7 cellular contexts compared by ENCODE assay signal in the genomic region with DNA sequence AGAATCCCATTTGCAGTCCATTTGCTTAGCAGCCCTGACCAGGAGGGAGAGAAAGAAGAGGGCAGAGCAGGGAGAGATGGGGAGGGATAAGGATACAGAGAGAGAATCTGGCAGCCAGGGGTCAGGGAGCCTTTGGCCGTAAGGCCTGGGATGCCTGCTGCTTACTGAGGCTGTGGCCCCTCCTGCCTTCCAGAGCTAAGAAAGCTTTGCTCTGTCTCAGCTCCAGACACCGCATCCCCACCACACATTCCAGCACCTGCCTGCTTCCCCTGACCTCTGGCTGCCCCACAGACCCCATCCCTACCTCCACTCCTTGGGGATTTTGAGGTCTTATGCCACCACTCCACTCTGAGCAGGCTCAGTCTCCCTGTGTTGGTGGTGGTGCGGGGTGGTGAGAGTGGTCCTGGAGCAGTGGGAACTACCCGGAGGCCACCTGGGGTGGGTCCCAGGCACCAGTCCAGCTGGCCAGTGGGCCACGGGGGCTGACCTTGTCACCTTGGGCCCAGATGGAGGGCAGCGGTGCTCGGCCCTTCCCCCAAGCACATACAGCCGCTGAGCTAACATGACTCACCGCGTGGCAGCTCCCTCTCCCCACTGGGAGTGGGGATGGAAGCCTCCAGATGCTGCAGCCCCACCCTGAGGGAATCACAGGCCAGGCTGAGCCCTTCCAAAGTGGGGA. TPM values are rescaled to one million over a fixed set of nuclear protein-coding genes. Genes with fewer than 3 reads are reported as not detected.
DNase-seq lines count a peak whose midpoint lies in the region; ATAC-seq and TF ChIP-seq lines count a peak whose summit lies in the region.

No MANE protein-coding gene starts in this region.

- H3K27ac ChIP-seq in IMR-90 (ENCODE audit: insufficient read depth, low read length) (peak overlapping the region; percentile 55), caudate nucleus (ENCODE audit: low read depth, low read length) (peak overlapping the region; percentile 96), lower lobe of right lung (peak overlapping the region; percentile 11), testis (peak overlapping the region; percentile 63 to 76)

- no peak for TF ChIP-seq CTCF in IMR-90 (conservative IDR thresholded peaks at IDR 0.05; ENCODE audit: low read depth, low read length)
- no peak for TF ChIP-seq CTCF in lower lobe of right lung (IDR thresholded peaks at IDR 0.05)
- no peak for TF ChIP-seq CTCF in testis (IDR thresholded peaks at IDR 0.05)

- H2AK5ac ChIP-seq in IMR-90 (ENCODE audit: low read depth, low read length) = peak overlapping the region; percentile 94

- peak overlapping the region; percentile 72 to 85; a peak in 3 of 4 replicates for H4K8ac ChIP-seq in IMR-90 (ENCODE audit: low read depth in 2 of 2, low read length in 2 of 2)

- DNase-seq in IMR-90 (peak; percentile 64), caudate nucleus (lab: John Stamatoyannopoulos, UW) (peak in 49 of 61 donors; percentile 26 to 88 (median 61)), lower lobe of right lung (no peak), testis (peak; percentile 56)
- DNase-seq in NK-92 treated with Interleukin-12 subunit alpha and Interleukin-12 subunit beta, amount 100 ng/mL, for 24 hours (lab: John Stamatoyannopoulos, UW) = no peak

- peaks cover 43% of the 10 kb centered on the region for H3K4me1 ChIP-seq in IMR-90 (ENCODE audit: control insufficient read depth, insufficient read depth, low read length)
- H3K4me1 ChIP-seq in lower lobe of right lung = peaks cover 61% of the 10 kb centered on the region
- H3K4me1 ChIP-seq in testis = peaks cover 50% of the 10 kb centered on the region

- H2BK15ac ChIP-seq in IMR-90 (ENCODE audit: low read depth, low read length) = peak overlapping the region; percentile 59; the same call in 1 of the 3 replicates

- H4K91ac ChIP-seq in IMR-90 (ENCODE audit: insufficient read depth, low read depth, low read length) = peak overlapping the region; percentile 89

- peak overlapping the region; percentile 68 for H2AFZ ChIP-seq in IMR-90 (replicated peaks; ENCODE audit: low read length, poor library complexity)

- H4K5ac ChIP-seq in IMR-90 (ENCODE audit: low read depth, low read length) = peak overlapping the region; percentile 54; the same call in 1 of the 2 replicates

- H3K4ac ChIP-seq in IMR-90 (ENCODE audit: low read depth, low read length) = peak overlapping the region; percentile 92

- peak overlapping the region; percentile 11; the same call in 1 of the 2 replicates for H3K4me2 ChIP-seq in IMR-90 (ENCODE audit: low read depth, low read length)

- H3K27me3 ChIP-seq in IMR-90 (ENCODE audit: control insufficient read depth, insufficient read depth, low read length) (no peaks in the 10 kb centered on the region), lower lobe of right lung (ENCODE audit: low read depth) (no peaks in the 10 kb centered on the region), testis (no peaks in the 10 kb centered on the region)

- peak overlapping the region; percentile 91 for H3K14ac ChIP-seq in IMR-90 (replicated peaks; ENCODE audit: low read depth, low read length)

- peak overlapping the region; percentile 79; the same call in 1 of the 2 replicates for H3K23ac ChIP-seq in IMR-90 (ENCODE audit: low read depth, low read length)

- H2BK120ac ChIP-seq in IMR-90 (ENCODE audit: low read depth, low read length) = peak overlapping the region; percentile 77

- BruUV-seq in IMR-90 (replicated peaks; lab: Mats Ljungman, UMichigan) = no TSS peak

- TF ChIP-seq POLR2A in IMR-90 (IDR thresholded peaks at IDR 0.05; ENCODE audit: low read depth, low read length) (no peak), testis (IDR thresholded peaks at IDR 0.05) (no peak)

- POLR2A ChIA-PET in IMR-90 (lab: Charles Lee; ENCODE audit: unreplicated experiment) = no interaction called here

- dilution Hi-C loops in IMR-90 (cut with HindIII; ENCODE audit: low sequenced_read_pairs, unreplicated experiment) = no loop called here

- H3K79me1 ChIP-seq in IMR-90 (ENCODE audit: low read depth in 1 of 2, low read length in 2 of 2) = peaks cover 45 to 93% of the 10 kb centered on the region in 2 experiments

- H3K56ac ChIP-seq in IMR-90 (ENCODE audit: extremely low read depth, insufficient read depth, low read length) = peak overlapping the region; percentile 52

- peaks cover 55% of the 10 kb centered on the region for H3K9me1 ChIP-seq in IMR-90 (ENCODE audit: insufficient read depth, low read length)

- H3K4me3 ChIP-seq in IMR-90 (ENCODE audit: insufficient read depth, low read depth, low read length) (no peak overlapping the region), lower lobe of right lung (no peak overlapping the region), testis (no peak overlapping the region)

- peak overlapping the region; percentile 98 for H2AK9ac ChIP-seq in IMR-90 (replicated peaks; ENCODE audit: low read depth, low read length, poor library complexity)

- WGBS in IMR-90 (ENCODE audit: extremely low coverage in 2 of 2, insufficient read length in 1 of 2), 2 experiments = 0% methylated on average over 1 of the region's 10 CpGs; no CpG with 5 or more reads in 1 of the 2 experiments
- WGBS in testis, 2 donors = 33 to 54% methylated on average over 4 to 10 of the region's 10 CpGs

- intact Hi-C loops in IMR-90 (cut with micrococcal nuclease) = loop anchor here (5.0 to 10.0 kb wide), 2 partner anchors 57 to 385 kb away; a partner anchor contains a TSS
- intact Hi-C loops in lower lobe of right lung (cut with DNase I) = no loop called here
- intact Hi-C loops in testis (cut with DNase I; ENCODE audit: low total_unique reads) = no loop called here

- H3K18ac ChIP-seq in IMR-90 (ENCODE audit: low read depth, low read length) = peak overlapping the region; percentile 37; the same call in 1 of the 2 replicates

- peak overlapping the region; percentile 68 for H2BK5ac ChIP-seq in IMR-90 (ENCODE audit: low read depth, low read length, poor library complexity, severe bottlenecking)

- no peaks in the 10 kb centered on the region for H3K9me3 ChIP-seq in IMR-90 (ENCODE audit: control insufficient read depth, insufficient read depth, low read length)
- H3K9me3 ChIP-seq in lower lobe of right lung = no peaks in the 10 kb centered on the region
- no peaks in the 10 kb centered on the region for H3K9me3 ChIP-seq in testis

- 0 out of 2 replicates have a peak, but pooled peaks have one; percentile 6 for TF ChIP-seq RAD21 in IMR-90 (IDR thresholded peaks at IDR 0.05; ENCODE audit: low read length)

- peak overlapping the region; percentile 52; the same call in 1 of the 2 replicates for H2BK20ac ChIP-seq in IMR-90 (ENCODE audit: low read depth, low read length)

- in situ Hi-C loops in IMR-90 (cut with MboI; ENCODE audit: low sequenced_read_pairs) = no loop called here

- peak overlapping the region; percentile 33; the same call in 1 of the 2 replicates for H3K9ac ChIP-seq in IMR-90 (ENCODE audit: low read depth, low read length)

- peaks cover 2% of the 10 kb centered on the region; the same call in 1 of the 2 replicates for H3K36me3 ChIP-seq in IMR-90 (ENCODE audit: control insufficient read depth, insufficient read depth, low read length)
- no peaks in the 10 kb centered on the region for H3K36me3 ChIP-seq in lower lobe of right lung
- H3K36me3 ChIP-seq in testis (ENCODE audit: low read depth, missing control alignments) = no peaks in the 10 kb centered on the region

- ATAC-seq in IMR-90 (ENCODE audit: low read depth) = peak; percentile 90
- peak; percentile 45 to 66 for ATAC-seq in lower lobe of right lung
- ATAC-seq in HG02610 (IDR thresholded peaks at IDR 0.05; ENCODE audit: unreplicated experiment) = no peak
- ATAC-seq in HG03378 (IDR thresholded peaks at IDR 0.05; ENCODE audit: unreplicated experiment) = no peak

- CTCF ChIA-PET in IMR-90 (lab: Yijun Ruan, JAX) = no interaction called here

- peaks cover 88% of the 10 kb centered on the region for H4K20me1 ChIP-seq in IMR-90 (ENCODE audit: insufficient read depth, low read length)

TF ChIP-seq in IMR-90, 13 proteins besides CTCF, POLR2A, EP300 and RAD21:
- peak; percentile 31; the same call in 1 of the 2 replicates for TF ChIP-seq MXI1 (IDR thresholded peaks at IDR 0.05; ENCODE audit: borderline replicate concordance, low read depth, low read length)
- TF ChIP-seq FOS (IDR thresholded peaks at IDR 0.05; ENCODE audit: low read depth, low read length) = peak; percentile 77; the same call in 1 of the 2 replicates
- peak; percentile 91 for TF ChIP-seq MAZ (IDR thresholded peaks at IDR 0.05; ENCODE audit: borderline replicate concordance, low read depth, low read length)
- TF ChIP-seq CHD1 (IDR thresholded peaks at IDR 0.05; ENCODE audit: low read depth, low read length) = no peak
- TF ChIP-seq, protein P1, sequence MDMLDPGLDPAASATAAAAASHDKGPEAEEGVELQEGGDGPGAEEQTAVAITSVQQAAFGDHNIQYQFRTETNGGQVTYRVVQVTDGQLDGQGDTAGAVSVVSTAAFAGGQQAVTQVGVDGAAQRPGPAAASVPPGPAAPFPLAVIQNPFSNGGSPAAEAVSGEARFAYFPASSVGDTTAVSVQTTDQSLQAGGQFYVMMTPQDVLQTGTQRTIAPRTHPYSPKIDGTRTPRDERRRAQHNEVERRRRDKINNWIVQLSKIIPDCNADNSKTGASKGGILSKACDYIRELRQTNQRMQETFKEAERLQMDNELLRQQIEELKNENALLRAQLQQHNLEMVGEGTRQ (IDR thresholded peaks at IDR 0.05; ENCODE audit: low read depth, low read length) = no peak
- TF ChIP-seq SMC3 (IDR thresholded peaks at IDR 0.05; ENCODE audit: low read depth, low read length) = peak; percentile 13; the same call in 1 of the 2 replicates

RNA-seq across cellular contexts. Expression of a gene that starts 58.3 kb away (rescaled TPM):
- total RNA-seq in IMR-90 (2012; rRNA removed) = 1.8 and 1.9 TPM in 2 replicates
- 10.5 and 14.0 TPM in 2 replicates for polyA plus RNA-seq in IMR-90 (2012; rRNA removed)
- polyA plus RNA-seq in IMR-90 (2012; cell fraction: cytosol; rRNA removed) = 5.5 and 10.5 TPM in 2 replicates
- polyA plus RNA-seq in IMR-90 (2012; cell fraction: nucleus; rRNA removed; ENCODE audit: low replicate concordance) = 18.8 and 32.7 TPM in 2 replicates
- total RNA-seq in lower lobe of right lung = 31.1 TPM
- 10 to 100 TPM; 42.8 to 44.5 TPM for total RNA-seq in testis
- 17.5 TPM for polyA plus RNA-seq in testis (ENCODE audit: insufficient read depth, low read depth, low replicate concordance)

Comparison
In these comparisons a context has a peak if more than half of its experiments do, and no peak if none do; other contexts are left out.
1. ATAC-seq: peak in IMR-90 (single experiment) and lower lobe of right lung (2 of 2); none in HG02610 (single experiment) and HG03378 (single experiment).
2. DNase-seq: peak in IMR-90 (single experiment), caudate nucleus (49 of 61) and testis (single experiment); none in lower lobe of right lung (single experiment) and NK-92 treated with Interleukin-12 subunit alpha and Interleukin-12 subunit beta, amount 100 ng/mL, for 24 hours (single experiment).
3. H3K27ac ChIP-seq: peak in every context shown above with its lines; median percentile 96 in caudate nucleus; 70 in testis; 55 in IMR-90; 11 in lower lobe of right lung.
4. RNA of a gene that starts 58.3 kb away (total RNA-seq): 42.8 to 44.5 TPM in testis and 31.1 TPM in lower lobe of right lung (single experiment); 1.8 to 1.9 TPM in IMR-90; every median in the first group is over 10 times any median in the second.